Comparison of ENCODE assay signal across 23 cellular contexts in the genomic region with DNA sequence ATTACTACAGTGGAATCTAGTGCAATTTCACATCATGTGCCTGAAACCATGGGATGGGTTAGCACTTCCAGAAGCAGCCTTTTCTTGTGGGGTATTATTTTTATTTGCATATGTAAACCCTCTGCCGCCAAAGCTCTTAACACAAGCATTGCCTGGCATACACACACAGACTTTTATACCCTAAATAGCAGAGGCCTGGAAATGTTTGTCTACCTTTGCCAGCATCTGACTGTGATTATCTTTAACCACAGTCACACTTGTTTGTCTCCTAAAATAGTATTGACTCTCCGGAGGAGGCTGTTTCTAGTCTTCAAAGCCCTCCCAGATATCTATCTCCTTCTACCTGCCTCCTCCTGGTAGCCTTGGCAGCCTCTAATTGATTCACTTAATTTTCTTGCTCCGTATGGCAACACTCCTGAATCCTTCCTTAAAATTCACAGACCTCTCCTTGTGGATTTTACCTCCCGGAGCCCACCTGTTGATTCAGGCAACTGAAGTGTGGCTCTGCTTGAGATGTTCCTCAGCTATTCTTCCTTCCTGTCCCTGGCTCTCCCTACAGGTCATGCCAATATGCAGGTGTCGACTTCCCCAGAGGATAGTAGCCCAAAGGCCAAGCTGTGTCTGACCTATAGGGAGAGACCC.
"Had no signal": no experiment of that assay in that cellular context is flagged by ENCODE, and none has a peak within 500 bp of the region (broad histone marks: within the 10 kb centered on the region; RNA-seq: fewer than 3 reads in every experiment).

No MANE protein-coding gene starts in this region.

- H3K36me3 ChIP-seq: lower lobe of right lung, sigmoid colon, tibial nerve had no signal

- H3K36me3 Mint-ChIP-seq: activated naive CD8-positive, alpha-beta T cell; stimulated activated naive B cell treated with anti-CD40 and anti-IgM and Interleukin-4, amounts not matched to agents 10 μg/mL and 1 μg/mL and 100 μg/mL, for 72 hours; T-cell had no signal

- H3K27ac ChIP-seq: body of pancreas, coronary artery, lower lobe of right lung, sigmoid colon, tibial nerve had no signal

- H3K9me3 ChIP-seq: body of pancreas, lower lobe of right lung, sigmoid colon, tibial nerve had no signal

- ATAC-seq: activated CD4-positive, alpha-beta T cell treated with anti-CD3 and anti-CD28 coated beads for 36 hours; activated T-cell treated with anti-CD3 and anti-CD28 coated beads, Interleukin-2, amount 50 U/mL, for 72 hours; body of pancreas; lower lobe of right lung; stimulated activated naive B cell treated with anti-CD40 and anti-IgM and Interleukin-4, amounts not matched to agents 10 μg/mL and 1 μg/mL and 100 μg/mL, for 72 hours; T-cell had no signal

- H3K4me1 ChIP-seq: lower lobe of right lung, tibial nerve had no signal

- H3K4me3 ChIP-seq: body of pancreas, coronary artery, dorsolateral prefrontal cortex, lower lobe of right lung, sigmoid colon, tibial nerve had no signal

- H3K9me3 Mint-ChIP-seq: activated T-cell treated with anti-CD3 and anti-CD28 coated beads, Interleukin-2, amount 50 U/mL, for 72 hours; nephron; stimulated activated naive B cell treated with anti-CD40 and anti-IgM and Interleukin-4, amounts not matched to agents 10 μg/mL and 1 μg/mL and 100 μg/mL, for 72 hours; T-cell had no signal

- DNase-seq: activated CD4-positive, alpha-beta T cell treated with anti-CD3 and anti-CD28 coated beads for 36 hours; activated CD4-positive, alpha-beta T cell treated with anti-CD3 and anti-CD28 coated beads, Interleukin-2, amount 50 U/mL, for 4 hours; activated CD4-positive, CD25-positive, alpha-beta regulatory T cell; activated naive CD4-positive, alpha-beta T cell; activated T-cell treated with anti-CD3 and anti-CD28 coated beads for 4 hours; activated T-cell treated with anti-CD3 and anti-CD28 coated beads, Interleukin-2, amount 50 U/mL, for 72 hours; anterior cingulate cortex; body of pancreas; dorsolateral prefrontal cortex; effector memory CD4-positive, alpha-beta T cell; glutamatergic neuron; hippocampal formation; lower lobe of right lung; mesenchymal stem cell; sigmoid colon; stimulated activated CD4-positive, alpha-beta T cell treated with anti-CD3 and anti-CD28 coated beads, Interleukin-15, amount 100 ng/mL, for 24 hours; stimulated activated CD4-positive, alpha-beta T cell treated with anti-CD3 and anti-CD28 coated beads, Interleukin-2, amount 100 ng/mL, for 24 hours; stimulated activated naive B cell treated with anti-CD40 and anti-IgM and Interleukin-4, amounts not matched to agents 10 μg/mL and 1 μg/mL and 100 μg/mL, for 72 hours; T-cell had no signal

- H3K27ac Mint-ChIP-seq: activated CD4-positive, alpha-beta T cell treated with anti-CD3 and anti-CD28 coated beads for 36 hours; activated naive CD8-positive, alpha-beta T cell; activated T-cell treated with anti-CD3 and anti-CD28 coated beads, Interleukin-2, amount 50 U/mL, for 72 hours; nephron; stimulated activated naive B cell treated with anti-CD40 and anti-IgM and Interleukin-4, amounts not matched to agents 10 μg/mL and 1 μg/mL and 100 μg/mL, for 72 hours; T-cell had no signal

- H3K4me1 Mint-ChIP-seq: activated CD4-positive, alpha-beta T cell treated with anti-CD3 and anti-CD28 coated beads for 36 hours; T-cell had no signal

- H3K27me3 ChIP-seq: body of pancreas, dorsolateral prefrontal cortex, sigmoid colon, tibial nerve had no signal

- H3K4me3 Mint-ChIP-seq: activated CD4-positive, alpha-beta T cell treated with anti-CD3 and anti-CD28 coated beads for 36 hours; activated naive CD8-positive, alpha-beta T cell; activated T-cell treated with anti-CD3 and anti-CD28 coated beads, Interleukin-2, amount 50 U/mL, for 72 hours; nephron; stimulated activated naive B cell treated with anti-CD40 and anti-IgM and Interleukin-4, amounts not matched to agents 10 μg/mL and 1 μg/mL and 100 μg/mL, for 72 hours; T-cell had no signal
